19 cellular contexts compared by ENCODE assay signal in genomic region chr2:190993292-190993643, GRCh38.
"Had no signal": no experiment of that assay in that cellular context is flagged by ENCODE, and none has a peak within 500 bp of the region (broad histone marks: within the 10 kb centered on the region; RNA-seq: fewer than 3 reads in every experiment).

No MANE protein-coding gene starts in this region.

- H3K4me1 Mint-ChIP-seq: neural progenitor cell had no signal

- H3K27me3 ChIP-seq: cardiac muscle cell, gastrocnemius medialis, heart right ventricle, neural progenitor cell, ovary, SJSA1, stomach had no signal

- H3K4me3 Mint-ChIP-seq: activated B cell treated with CpG ODN at 0.5 μM for 24 hours, neural progenitor cell had no signal

- H3K36me3 ChIP-seq: ovary had no signal

- H3K27ac Mint-ChIP-seq: activated B cell treated with CpG ODN at 0.5 μM for 24 hours, neural progenitor cell had no signal

- ATAC-seq: gastrocnemius medialis, heart right ventricle, left ventricle myocardium superior had no signal

- H3K27me3 Mint-ChIP-seq: activated B cell treated with CpG ODN at 0.5 μM for 24 hours had no signal

- H3K4me3 ChIP-seq: cardiac muscle cell, gastrocnemius medialis, heart right ventricle, neural progenitor cell, ovary, SJSA1, stomach, thoracic aorta had no signal

- H3K9me3 ChIP-seq: gastrocnemius medialis, heart right ventricle, ovary, SJSA1, stomach, thoracic aorta had no signal

- DNase-seq: activated B cell treated with CpG ODN at 0.5 μM for 24 hours; activated CD4-positive, alpha-beta T cell treated with anti-CD3 and anti-CD28 coated beads, Interleukin-2, amount 50 U/mL, for 4 hours; activated CD8-positive, alpha-beta memory T cell treated with anti-CD3 and anti-CD28 coated beads, Interleukin-2, amount 50 U/mL, for 4 hours; cortex of kidney; effector CD8-positive, alpha-beta T cell; gastrocnemius medialis; heart right ventricle; left ventricle myocardium superior; mesenchymal stem cell; ovary; stimulated activated CD4-positive, alpha-beta T cell treated with anti-CD3 and anti-CD28 coated beads, Interleukin-4, amount 100 ng/mL, for 1 hour; stimulated activated CD8-positive, alpha-beta memory T cell treated with anti-CD3 and anti-CD28 coated beads, Interleukin-4, amount 100 ng/mL, for 48 hours; stomach; SW 1271 had no signal

- H3K27ac ChIP-seq: cardiac muscle cell, epithelial cell of prostate, gastrocnemius medialis, heart right ventricle, neural progenitor cell, ovary, SJSA1, stomach, thoracic aorta had no signal

- H3K4me1 ChIP-seq: neural progenitor cell, SJSA1 had no signal

- H3K9me3 Mint-ChIP-seq: neural progenitor cell had no signal
